ENCODE assay signal across 14 cellular contexts in genomic region chr1:67814121-67814772, GRCh38. TPM values are rescaled to one million over a fixed set of nuclear protein-coding genes. Genes with fewer than 3 reads are reported as not detected.
DNase-seq lines count a peak whose midpoint lies in the region; FAIRE-seq and TF ChIP-seq lines count a peak whose summit lies in the region.
"Had no signal": no experiment of that assay in that cellular context is flagged by ENCODE, and none has a peak within 500 bp of the region (broad histone marks: within the 10 kb centered on the region; RNA-seq: fewer than 3 reads in every experiment).

No MANE protein-coding gene starts in this region.

- H3K9me3 Mint-ChIP-seq in astrocyte (ENCODE audit: unreplicated experiment) = no peaks in the 10 kb centered on the region
- H3K9me3 Mint-ChIP-seq: activated CD4-positive, alpha-beta T cell treated with anti-CD3 and anti-CD28 coated beads, Interleukin-2, amount 10 ng/mL, durations not matched to agents 7 days and 5 days; activated naive CD4-positive, alpha-beta T cell treated with anti-CD3 and anti-CD28 coated beads, Interleukin-2, amount 50 U/mL, for 24 hours; memory B cell had no signal

- H3K36me3 ChIP-seq in astrocyte (ENCODE audit: insufficient read depth, low read length) (peaks cover 4% of the 10 kb centered on the region), left ventricle myocardium inferior (no peaks in the 10 kb centered on the region), prostate gland (no peaks in the 10 kb centered on the region), WERI-Rb-1 (no peaks in the 10 kb centered on the region; the same call in 1 of the 2 replicates)

- H3K4me2 ChIP-seq in astrocyte (ENCODE audit: low read length) = peak overlapping the region; percentile 32
- H3K4me2 ChIP-seq: SK-N-SH had no signal

- 12% methylated on average over 3 of the region's 3 CpGs for WGBS in prostate gland

- H3K4me3 ChIP-seq in astrocyte (ENCODE audit: insufficient read depth, low read depth, low read length) = no peak overlapping the region
- H3K4me3 ChIP-seq in left ventricle myocardium inferior = no peak overlapping the region
- peak overlapping the region in 1 of 2 donors; percentile 11 for H3K4me3 ChIP-seq in prostate gland
- no peak overlapping the region for H3K4me3 ChIP-seq in dorsolateral prefrontal cortex
- no peak overlapping the region for H3K4me3 ChIP-seq in WERI-Rb-1 (ENCODE audit: low read depth, low read length)

- H3K4me1 Mint-ChIP-seq in astrocyte (ENCODE audit: low read depth, unreplicated experiment) = peaks cover 45% of the 10 kb centered on the region
- H3K4me1 Mint-ChIP-seq: activated CD4-positive, alpha-beta T cell treated with anti-CD3 and anti-CD28 coated beads, Interleukin-2, amount 10 ng/mL, durations not matched to agents 7 days and 5 days; activated naive CD4-positive, alpha-beta T cell treated with anti-CD3 and anti-CD28 coated beads, Interleukin-2, amount 50 U/mL, for 24 hours; memory B cell had no signal

- H3K79me2 ChIP-seq in astrocyte (ENCODE audit: insufficient read depth, low read length) = peaks cover 100% of the 10 kb centered on the region

- no peak for TF ChIP-seq POLR2A in prostate gland (IDR thresholded peaks at IDR 0.05)

- H3K4me3 Mint-ChIP-seq in astrocyte (ENCODE audit: unreplicated experiment) = no peak overlapping the region
- H3K4me3 Mint-ChIP-seq: activated CD4-positive, alpha-beta T cell treated with anti-CD3 and anti-CD28 coated beads, Interleukin-2, amount 10 ng/mL, durations not matched to agents 7 days and 5 days; activated naive CD4-positive, alpha-beta T cell treated with anti-CD3 and anti-CD28 coated beads, Interleukin-2, amount 50 U/mL, for 24 hours; memory B cell had no signal

- intact Hi-C loops in left ventricle myocardium inferior (cut with micrococcal nuclease) (no loop called here), prostate gland (cut with DNase I) (no loop called here), dorsolateral prefrontal cortex (cut with DNase I) (no loop called here)

- H3K27ac ChIP-seq in astrocyte (ENCODE audit: low read depth, low read length) = no peak overlapping the region
- H3K27ac ChIP-seq in left ventricle myocardium inferior (replicated peaks) = peak overlapping the region; percentile 72
- peak overlapping the region; percentile 56 to 62 for H3K27ac ChIP-seq in prostate gland
- peak overlapping the region in 9 of 59 donors; percentile 0 to 46 (median 18) for H3K27ac ChIP-seq in dorsolateral prefrontal cortex
- H3K27ac ChIP-seq in WERI-Rb-1 = no peak overlapping the region

- H3K9me3 ChIP-seq in astrocyte (ENCODE audit: insufficient read depth, low read depth, low read length) (no peaks in the 10 kb centered on the region), left ventricle myocardium inferior (replicated peaks) (peaks cover 5% of the 10 kb centered on the region), prostate gland (no peaks in the 10 kb centered on the region), WERI-Rb-1 (ENCODE audit: severe bottlenecking) (no peaks in the 10 kb centered on the region)
- H3K9me3 ChIP-seq: SK-N-SH had no signal

- TF ChIP-seq CTCF in astrocyte (IDR thresholded peaks at IDR 0.05; ENCODE audit: insufficient read depth, low read depth, low read length) = no peak
- no peak for TF ChIP-seq CTCF in left ventricle myocardium inferior (IDR thresholded peaks at IDR 0.05; ENCODE audit: borderline replicate concordance)
- TF ChIP-seq CTCF in prostate gland (IDR thresholded peaks at IDR 0.05) = peak in 1 of 4 experiments; percentile 2
- no peak for TF ChIP-seq CTCF in dorsolateral prefrontal cortex (IDR thresholded peaks at IDR 0.05 in 54 of 56, conservative IDR thresholded peaks at IDR 0.05 in 2 of 56; ENCODE audit: low read depth in 1 of 56, partially characterized antibody in 56 of 56)
- no peak for TF ChIP-seq CTCF in WERI-Rb-1 (IDR thresholded peaks at IDR 0.05; ENCODE audit: low read depth, low read length)

- H3K36me3 Mint-ChIP-seq in astrocyte (ENCODE audit: low read depth, unreplicated experiment) = peaks cover 16% of the 10 kb centered on the region
- H3K36me3 Mint-ChIP-seq: activated naive CD4-positive, alpha-beta T cell treated with anti-CD3 and anti-CD28 coated beads, Interleukin-2, amount 50 U/mL, for 24 hours; memory B cell had no signal

- no peaks in the 10 kb centered on the region for H3K27me3 Mint-ChIP-seq in astrocyte (ENCODE audit: low read depth, unreplicated experiment)

- peak; percentile 5 for FAIRE-seq in astrocyte (lab: Jason Lieb, UNC)

- no peaks in the 10 kb centered on the region for H3K27me3 ChIP-seq in astrocyte (ENCODE audit: insufficient read depth, low read length)
- no peaks in the 10 kb centered on the region for H3K27me3 ChIP-seq in left ventricle myocardium inferior (ENCODE audit: low read depth)
- H3K27me3 ChIP-seq in prostate gland (replicated peaks; ENCODE audit: insufficient read depth) = no peaks in the 10 kb centered on the region
- H3K27me3 ChIP-seq in dorsolateral prefrontal cortex = no peaks in the 10 kb centered on the region
- no peaks in the 10 kb centered on the region for H3K27me3 ChIP-seq in WERI-Rb-1 (ENCODE audit: insufficient read depth, low read depth, severe bottlenecking)

- DNase-seq in GM03348 (ENCODE audit: low spot score) (peak; percentile 35), astrocyte (ENCODE audit: low read depth) (no peak), left ventricle myocardium inferior (no peak), prostate gland (ENCODE audit: low spot score) (peak; percentile 24), amniotic stem cell (lab: John Stamatoyannopoulos, UW) (no peak), dorsolateral prefrontal cortex (no peak), WERI-Rb-1 (no peak), AG08396 (ENCODE audit: low spot score) (no peak)
- DNase-seq: activated CD4-positive, alpha-beta T cell treated with anti-CD3 and anti-CD28 coated beads, Interleukin-2, amount 10 ng/mL, durations not matched to agents 7 days and 5 days; NCI-H1930; SK-N-SH; stimulated activated naive CD4-positive, alpha-beta T cell had no signal

- no peak overlapping the region for H3K9ac ChIP-seq in astrocyte (ENCODE audit: low read length)
- H3K9ac ChIP-seq: SK-N-SH had no signal

- no peak overlapping the region for H2AFZ ChIP-seq in astrocyte (ENCODE audit: low read depth, low read length)

- no peak overlapping the region for H3K27ac Mint-ChIP-seq in astrocyte (ENCODE audit: unreplicated experiment)
- H3K27ac Mint-ChIP-seq: activated CD4-positive, alpha-beta T cell treated with anti-CD3 and anti-CD28 coated beads, Interleukin-2, amount 10 ng/mL, durations not matched to agents 7 days and 5 days; activated naive CD4-positive, alpha-beta T cell treated with anti-CD3 and anti-CD28 coated beads, Interleukin-2, amount 50 U/mL, for 24 hours; memory B cell had no signal

- H4K20me1 ChIP-seq in astrocyte (ENCODE audit: insufficient read depth, low read length) = peaks cover 99% of the 10 kb centered on the region

- peaks cover 7% of the 10 kb centered on the region for H3K4me1 ChIP-seq in astrocyte (ENCODE audit: insufficient read depth, low read length)
- H3K4me1 ChIP-seq in left ventricle myocardium inferior = peaks cover 52% of the 10 kb centered on the region
- H3K4me1 ChIP-seq in prostate gland (replicated peaks) = no peaks in the 10 kb centered on the region

RNA-seq across cellular contexts. Expression of gene GNG12, which starts 19.0 kb away (rescaled TPM):
- total RNA-seq in astrocyte (96.8 and 101 TPM in 2 replicates), left ventricle myocardium inferior (35.1 TPM), prostate gland (10 to 100 TPM; 49.4 to 61.5 TPM), dorsolateral prefrontal cortex (10 to 100 TPM in 106 of 120 experiments, 1 to 10 TPM in 14; 4.6 to 31.8 (median 14.8) TPM)

Comparison
In these comparisons a context has a peak if more than half of its experiments do, and no peak if none do; other contexts are left out.
1. DNase-seq: peak in GM03348 (single experiment) and prostate gland (single experiment); none in astrocyte (single experiment), left ventricle myocardium inferior (single experiment), amniotic stem cell (single experiment), dorsolateral prefrontal cortex (0 of 10), WERI-Rb-1 (single experiment) and AG08396 (single experiment).
2. H3K27ac ChIP-seq: peak in left ventricle myocardium inferior (single experiment) and prostate gland (2 of 2); none in astrocyte (single experiment) and WERI-Rb-1 (single experiment).